In the genomic region with DNA sequence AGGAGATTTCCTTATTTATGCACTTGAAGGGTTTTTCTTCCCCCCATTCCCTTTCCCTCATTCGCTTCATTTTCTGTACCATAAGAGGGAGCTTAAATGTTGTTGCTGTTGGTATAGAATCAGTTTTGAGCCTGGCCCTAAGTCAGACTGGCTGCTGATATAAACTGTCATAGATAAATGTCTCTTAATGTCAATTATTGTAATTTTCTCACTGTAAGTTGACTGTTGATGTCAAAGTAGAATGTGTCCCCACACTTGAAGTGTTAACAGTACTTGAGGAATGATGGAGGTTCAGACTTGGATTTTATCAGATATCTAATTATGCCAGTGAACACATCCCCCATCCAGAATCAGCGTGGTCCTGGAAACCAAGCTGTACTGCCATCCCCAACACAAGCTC, we compare ENCODE assay signal across 24 cellular contexts.
"Had no signal": no experiment of that assay in that cellular context is flagged by ENCODE, and none has a peak within 500 bp of the region (broad histone marks: within the 10 kb centered on the region; RNA-seq: fewer than 3 reads in every experiment).

No MANE protein-coding gene starts in this region.

- H3K27ac ChIP-seq: colonic mucosa, coronary artery, dorsolateral prefrontal cortex, epithelial cell of prostate, esophagus muscularis mucosa, esophagus squamous epithelium, foreskin keratinocyte, gastrocnemius medialis, gastroesophageal sphincter, heart left ventricle, heart right ventricle had no signal

- H3K4me3 ChIP-seq: colonic mucosa, coronary artery, dorsolateral prefrontal cortex, esophagus muscularis mucosa, esophagus squamous epithelium, gastrocnemius medialis, gastroesophageal sphincter, heart left ventricle, heart right ventricle had no signal

- DNase-seq: colonic mucosa; cortex of kidney; dermis blood vessel endothelial cell; dorsolateral prefrontal cortex; effector CD4-positive, alpha-beta T cell; effector CD8-positive, alpha-beta T cell; effector memory CD4-positive, alpha-beta T cell; effector memory CD8-positive, alpha-beta T cell; endodermal cell; erythroblast; esophagus squamous epithelium; foreskin fibroblast; foreskin keratinocyte; foreskin melanocyte; gastrocnemius medialis; glutamatergic neuron; head of caudate nucleus; heart left ventricle; heart right ventricle had no signal

- H3K9me3 ChIP-seq: colonic mucosa, esophagus muscularis mucosa, esophagus squamous epithelium, gastrocnemius medialis, gastroesophageal sphincter, heart left ventricle, heart right ventricle had no signal

- H3K27me3 ChIP-seq: colonic mucosa, dorsolateral prefrontal cortex, esophagus muscularis mucosa, esophagus squamous epithelium, foreskin keratinocyte, gastrocnemius medialis, gastroesophageal sphincter, heart left ventricle, heart right ventricle had no signal

- H3K36me3 ChIP-seq: colonic mucosa, gastrocnemius medialis, heart left ventricle had no signal

- ATAC-seq: effector memory CD8-positive, alpha-beta T cell; esophagus mucosa; foreskin keratinocyte; gastrocnemius medialis; gastroesophageal sphincter; heart left ventricle; heart right ventricle had no signal
